ENCODE assay signal across 28 cellular contexts in genomic region chr15:45603881-45604280, GRCh38. TPM values are rescaled to one million over a fixed set of nuclear protein-coding genes. Genes with fewer than 3 reads are reported as not detected.
A peak's percentile ranks its signal among the peaks of the same experiment; 100 is the strongest.
DNase-seq lines count a peak whose midpoint lies in the region; ATAC-seq and TF ChIP-seq lines count a peak whose summit lies in the region.
"Had no signal": no experiment of that assay in that cellular context is flagged by ENCODE, and none has a peak within 500 bp of the region (broad histone marks: within the 10 kb centered on the region; RNA-seq: fewer than 3 reads in every experiment).

No MANE protein-coding gene starts in this region.

- DNase-seq in SIG-M5 treated with dmso at 0.1 percent for 504 hours (lab: John Stamatoyannopoulos, UW; ENCODE audit: unreplicated experiment) (peak; percentile 57), NCI-H1694 treated with DMSO at 0.1 percent for 48 hours (lab: John Stamatoyannopoulos, UW) (no peak)
- DNase-seq: activated CD4-positive, alpha-beta T cell treated with anti-CD3 and anti-CD28 coated beads for 36 hours; activated naive CD4-positive, alpha-beta T cell; activated T-cell treated with anti-CD3 and anti-CD28 coated beads, Interleukin-2, amount 50 U/mL, for 4 hours; amygdala; CD8-positive, alpha-beta T cell; DMS 273 treated with DMSO at 0.1 percent for 48 hours; esophagus squamous epithelium; hippocampal formation; left ventricle myocardium inferior; natural killer cell; NCI-H1048; NCI-H1930; NCI-H2227 treated with DMSO at 0.1 percent for 48 hours; PC-3; retina; stimulated activated CD4-positive, alpha-beta T cell treated with anti-CD3 and anti-CD28 coated beads, Interleukin-2, amount 100 ng/mL, for 48 hours; stimulated activated naive CD4-positive, alpha-beta T cell treated with Interleukin-2 at 50 U/mL for 16 hours had no signal

- H3K27ac Mint-ChIP-seq in IgD-negative memory B cell, result peak overlapping the region; percentile 78 to 90 (median 82)

- peak overlapping the region; percentile 62 for H3K4me3 ChIP-seq in DOHH2 (ENCODE audit: low read length)
- no peak overlapping the region for H3K4me3 ChIP-seq in neutrophil (ENCODE audit: low read depth in 1 of 2, low read length in 1 of 2)
- H3K4me3 ChIP-seq: breast epithelium, esophagus squamous epithelium, left ventricle myocardium inferior, thoracic aorta had no signal

- H3K27me3 ChIP-seq in DOHH2 (ENCODE audit: control insufficient read depth, low read length) (no peaks in the 10 kb centered on the region), neutrophil (no peaks in the 10 kb centered on the region)
- H3K27me3 ChIP-seq: breast epithelium, esophagus squamous epithelium had no signal

- H3K4me2 ChIP-seq in DOHH2 (ENCODE audit: low read length), result peak overlapping the region; percentile 73
- H3K4me2 ChIP-seq: KMS-11 had no signal

- H3K79me2 ChIP-seq in DOHH2 (ENCODE audit: control insufficient read depth, low read length), result peaks cover 78% of the 10 kb centered on the region

- H3K4me3 Mint-ChIP-seq in IgD-negative memory B cell, result peak overlapping the region in 2 of 4 donors; percentile 81 to 91
- H3K4me3 Mint-ChIP-seq: activated CD4-positive, alpha-beta T cell treated with anti-CD3 and anti-CD28 coated beads for 36 hours; activated T-cell treated with anti-CD3 and anti-CD28 coated beads, Interleukin-2, amount 50 U/mL, for 4 hours; CD8-positive, alpha-beta T cell; natural killer cell had no signal

- H3K4me1 Mint-ChIP-seq in IgD-negative memory B cell, result peaks cover 24 to 49% (median 35%) of the 10 kb centered on the region in 3 donors
- H3K4me1 Mint-ChIP-seq: activated CD4-positive, alpha-beta T cell treated with anti-CD3 and anti-CD28 coated beads for 36 hours had no signal

- no peaks in the 10 kb centered on the region for H3K9me2 ChIP-seq in DOHH2 (replicated peaks; ENCODE audit: control insufficient read depth, low read length)

- no peaks in the 10 kb centered on the region for H3K27me3 Mint-ChIP-seq in IgD-negative memory B cell
- H3K27me3 Mint-ChIP-seq: activated CD4-positive, alpha-beta T cell treated with anti-CD3 and anti-CD28 coated beads for 36 hours had no signal

- peak overlapping the region; percentile 92 for H3K27ac ChIP-seq in DOHH2 (ENCODE audit: low read depth, low read length)
- H3K27ac ChIP-seq in neutrophil, result peak overlapping the region; percentile 28
- H3K27ac ChIP-seq: breast epithelium, esophagus squamous epithelium, KMS-11, left ventricle myocardium inferior, thoracic aorta had no signal

- peaks cover 81% of the 10 kb centered on the region for H3K36me3 ChIP-seq in DOHH2 (ENCODE audit: control insufficient read depth, low read length)
- H3K36me3 ChIP-seq in neutrophil, result peaks cover 19% of the 10 kb centered on the region
- H3K36me3 ChIP-seq: breast epithelium, thoracic aorta had no signal

- no peak for TF ChIP-seq CTCF in DOHH2 (IDR thresholded peaks at IDR 0.05; ENCODE audit: low read depth, low read length, poor library complexity, severe bottlenecking)
- TF ChIP-seq CTCF in neutrophil (IDR thresholded peaks at IDR 0.05), result no peak

- no peaks in the 10 kb centered on the region for H4K20me1 ChIP-seq in DOHH2 (ENCODE audit: control insufficient read depth, insufficient read depth, low read depth, low read length)

- peaks cover 60% of the 10 kb centered on the region for H3F3A ChIP-seq in DOHH2 (ENCODE audit: control insufficient read depth, insufficient read depth)

- peaks cover 4% of the 10 kb centered on the region for H3K36me3 Mint-ChIP-seq in IgD-negative memory B cell
- H3K36me3 Mint-ChIP-seq: natural killer cell had no signal

- no peaks in the 10 kb centered on the region for H3K9me3 ChIP-seq in DOHH2 (ENCODE audit: control insufficient read depth, insufficient read depth, low read length)
- H3K9me3 ChIP-seq in neutrophil, result no peaks in the 10 kb centered on the region
- H3K9me3 ChIP-seq: breast epithelium, esophagus squamous epithelium, left ventricle myocardium inferior, thoracic aorta had no signal

- no peaks in the 10 kb centered on the region for H3K9me3 Mint-ChIP-seq in IgD-negative memory B cell
- H3K9me3 Mint-ChIP-seq: activated T-cell treated with anti-CD3 and anti-CD28 coated beads, Interleukin-2, amount 50 U/mL, for 4 hours; CD8-positive, alpha-beta T cell; natural killer cell had no signal

- ATAC-seq in HG02973 (IDR thresholded peaks at IDR 0.05; ENCODE audit: unreplicated experiment) (no peak), GM18858 (IDR thresholded peaks at IDR 0.05; ENCODE audit: unreplicated experiment) (no peak)
- ATAC-seq: activated CD4-positive, alpha-beta T cell treated with anti-CD3 and anti-CD28 coated beads for 36 hours; activated T-cell treated with anti-CD3 and anti-CD28 coated beads, Interleukin-2, amount 50 U/mL, for 4 hours; CD8-positive, alpha-beta T cell; natural killer cell; PC-3; Right ventricle myocardium inferior had no signal

- H3K4me1 ChIP-seq in DOHH2 (ENCODE audit: control insufficient read depth, low read length), result peaks cover 86% of the 10 kb centered on the region
- H3K4me1 ChIP-seq in neutrophil (ENCODE audit: control insufficient read depth in 1 of 2, insufficient read depth in 1 of 2, low read depth in 1 of 2, low read length in 1 of 2), result peaks cover 3 to 5% of the 10 kb centered on the region in 2 experiments
- H3K4me1 ChIP-seq: breast epithelium had no signal

RNA-seq across cellular contexts. Expression of gene BLOC1S6, which starts 16.7 kb away (rescaled TPM):
- polyA plus RNA-seq in IgD-negative memory B cell, result 68.1 TPM

RNA-seq across cellular contexts. Expression of gene SQOR, which starts 30.9 kb away (rescaled TPM):
- polyA plus RNA-seq in IgD-negative memory B cell, result 62.6 TPM
